Comparison of ENCODE assay signal across 18 cellular contexts in the genomic region with DNA sequence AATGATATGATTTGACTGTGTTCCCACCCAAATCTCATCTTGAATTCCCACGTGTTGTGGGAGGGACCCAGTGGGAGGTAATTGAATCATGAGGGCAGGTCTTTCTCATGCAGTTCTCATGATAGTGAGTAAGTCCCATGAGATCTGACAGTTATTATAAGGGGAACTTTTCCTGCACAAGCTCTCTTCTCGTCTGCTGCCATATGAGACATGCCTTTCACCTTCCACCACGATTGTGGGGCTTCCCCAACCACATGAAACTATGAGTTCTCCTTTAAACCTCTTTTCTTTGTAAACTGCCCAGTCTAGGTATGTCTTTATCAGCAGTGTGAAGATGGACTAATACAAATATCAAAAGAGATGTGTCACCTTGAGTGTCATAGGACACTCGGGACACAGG.
DNase-seq lines count a peak whose midpoint lies in the region; ATAC-seq and TF ChIP-seq lines count a peak whose summit lies in the region.
"Had no signal": no experiment of that assay in that cellular context is flagged by ENCODE, and none has a peak within 500 bp of the region (broad histone marks: within the 10 kb centered on the region; RNA-seq: fewer than 3 reads in every experiment).

No MANE protein-coding gene starts in this region.

- peaks cover 5% of the 10 kb centered on the region for H3K27me3 Mint-ChIP-seq in activated CD8-positive, alpha-beta T cell treated with anti-CD3 and anti-CD28 coated beads for 36 hours
- H3K27me3 Mint-ChIP-seq in activated CD8-positive, alpha-beta T cell treated with anti-CD3 and anti-CD28 coated beads, Interleukin-2, amount 10 ng/mL, durations not matched to agents 7 days and 5 days (ENCODE audit: low read depth): peaks cover 6% of the 10 kb centered on the region

- TF ChIP-seq CTCF in activated CD8-positive, alpha-beta T cell treated with anti-CD3 and anti-CD28 coated beads for 36 hours (IDR thresholded peaks at IDR 0.05): no peak

- H3K9me3 Mint-ChIP-seq in activated CD8-positive, alpha-beta T cell treated with anti-CD3 and anti-CD28 coated beads for 36 hours: peaks cover 2% of the 10 kb centered on the region
- H3K9me3 Mint-ChIP-seq in activated CD8-positive, alpha-beta T cell treated with anti-CD3 and anti-CD28 coated beads, Interleukin-2, amount 10 ng/mL, durations not matched to agents 7 days and 5 days (ENCODE audit: insufficient read depth): no peaks in the 10 kb centered on the region
- H3K9me3 Mint-ChIP-seq: natural killer cell had no signal

- no peak overlapping the region for H3K4me3 Mint-ChIP-seq in activated CD8-positive, alpha-beta T cell treated with anti-CD3 and anti-CD28 coated beads for 36 hours
- H3K4me3 Mint-ChIP-seq in activated CD8-positive, alpha-beta T cell treated with anti-CD3 and anti-CD28 coated beads, Interleukin-2, amount 10 ng/mL, durations not matched to agents 7 days and 5 days: no peak overlapping the region
- H3K4me3 Mint-ChIP-seq: natural killer cell had no signal

- no peak overlapping the region for H3K27ac Mint-ChIP-seq in activated CD8-positive, alpha-beta T cell treated with anti-CD3 and anti-CD28 coated beads for 36 hours
- H3K27ac Mint-ChIP-seq in activated CD8-positive, alpha-beta T cell treated with anti-CD3 and anti-CD28 coated beads, Interleukin-2, amount 10 ng/mL, durations not matched to agents 7 days and 5 days: no peak overlapping the region
- H3K27ac Mint-ChIP-seq: natural killer cell had no signal

- CTCF ChIA-PET in activated CD8-positive, alpha-beta T cell treated with anti-CD3 and anti-CD28 coated beads for 36 hours (lab: Charles Lee): interaction anchor here (1.3 to 1.6 kb wide), 2 partner anchors 8 to 200 kb away, joined by 3 to 4 read pairs; no protein-coding TSS in a partner anchor
- CTCF ChIA-PET in activated CD8-positive, alpha-beta T cell treated with anti-CD3 and anti-CD28 coated beads, Interleukin-2, amount 10 ng/mL, durations not matched to agents 7 days and 5 days (lab: Charles Lee): interaction anchor here (1.3 kb wide), 1 partner anchor 11 kb away, joined by 3 read pairs; no protein-coding TSS in a partner anchor

- peak; percentile 72 for ATAC-seq in activated CD8-positive, alpha-beta T cell treated with anti-CD3 and anti-CD28 coated beads for 36 hours
- ATAC-seq in activated CD8-positive, alpha-beta T cell treated with anti-CD3 and anti-CD28 coated beads, Interleukin-2, amount 10 ng/mL, durations not matched to agents 7 days and 5 days: no peak
- ATAC-seq in GM21529 (IDR thresholded peaks at IDR 0.05; ENCODE audit: unreplicated experiment) (peak; percentile 75), HG03378 (IDR thresholded peaks at IDR 0.05; ENCODE audit: unreplicated experiment) (peak; percentile 78)
- ATAC-seq: HepG2, natural killer cell had no signal

- peak; percentile 42 for DNase-seq in activated CD8-positive, alpha-beta T cell treated with anti-CD3 and anti-CD28 coated beads for 36 hours
- DNase-seq in activated CD8-positive, alpha-beta T cell treated with anti-CD3 and anti-CD28 coated beads, Interleukin-2, amount 10 ng/mL, durations not matched to agents 7 days and 5 days: no peak
- DNase-seq in kidney tubule cell (ENCODE audit: low spot score) (peak; percentile 22), CD1c-positive myeloid dendritic cell (ENCODE audit: extremely low spot score) (no peak), NCI-H2196 (lab: John Stamatoyannopoulos, UW; ENCODE audit: unreplicated experiment) (no peak), iPS-NIHi11 (ENCODE audit: low spot score) (no peak)
- DNase-seq: 8988T; amygdala; central memory CD4-positive, alpha-beta T cell; effector CD8-positive, alpha-beta T cell; GM23248; natural killer cell; NK-92 treated with Interleukin-12 subunit alpha and Interleukin-12 subunit beta, amount 100 ng/mL, for 24 hours; stimulated activated CD4-positive, alpha-beta T cell treated with anti-CD3 and anti-CD28 coated beads, Interleukin-4, amount 100 ng/mL, for 4 hours; stimulated activated CD8-positive, alpha-beta memory T cell treated with anti-CD3 and anti-CD28 coated beads, Interleukin-4, amount 100 ng/mL, for 48 hours had no signal

- no peaks in the 10 kb centered on the region for H3K36me3 Mint-ChIP-seq in activated CD8-positive, alpha-beta T cell treated with anti-CD3 and anti-CD28 coated beads for 36 hours (ENCODE audit: low read depth)
- H3K36me3 Mint-ChIP-seq in activated CD8-positive, alpha-beta T cell treated with anti-CD3 and anti-CD28 coated beads, Interleukin-2, amount 10 ng/mL, durations not matched to agents 7 days and 5 days (ENCODE audit: low read depth): no peaks in the 10 kb centered on the region
- H3K36me3 Mint-ChIP-seq: natural killer cell had no signal

- POLR2A ChIA-PET in activated CD8-positive, alpha-beta T cell treated with anti-CD3 and anti-CD28 coated beads for 36 hours (lab: Charles Lee): no interaction called here
- POLR2A ChIA-PET in activated CD8-positive, alpha-beta T cell treated with anti-CD3 and anti-CD28 coated beads, Interleukin-2, amount 10 ng/mL, durations not matched to agents 7 days and 5 days (lab: Charles Lee): no interaction called here

- no peaks in the 10 kb centered on the region for H3K4me1 Mint-ChIP-seq in activated CD8-positive, alpha-beta T cell treated with anti-CD3 and anti-CD28 coated beads for 36 hours (ENCODE audit: low read depth)
- no peaks in the 10 kb centered on the region for H3K4me1 Mint-ChIP-seq in activated CD8-positive, alpha-beta T cell treated with anti-CD3 and anti-CD28 coated beads, Interleukin-2, amount 10 ng/mL, durations not matched to agents 7 days and 5 days (ENCODE audit: low read depth)
- H3K4me1 Mint-ChIP-seq: natural killer cell had no signal

- intact Hi-C loops in activated CD8-positive, alpha-beta T cell treated with anti-CD3 and anti-CD28 coated beads for 36 hours (cut with micrococcal nuclease): loop anchor here (10.0 kb wide), 1 partner anchor 374 kb away; no protein-coding TSS in a partner anchor

Comparison
In these comparisons a context has a peak if more than half of its experiments do, and no peak if none do; other contexts are left out.
1. DNase-seq: peak in activated CD8-positive, alpha-beta T cell treated with anti-CD3 and anti-CD28 coated beads for 36 hours (single experiment) and kidney tubule cell (single experiment); none in activated CD8-positive, alpha-beta T cell treated with anti-CD3 and anti-CD28 coated beads, Interleukin-2, amount 10 ng/mL, durations not matched to agents 7 days and 5 days (single experiment), CD1c-positive myeloid dendritic cell (single experiment), NCI-H2196 (single experiment) and iPS-NIHi11 (single experiment).